ENCODE assay signal across 11 cellular contexts in genomic region chr21:42040411-42041180, GRCh38. TPM values are rescaled to one million over a fixed set of nuclear protein-coding genes. Genes with fewer than 3 reads are reported as not detected.
DNase-seq lines count a peak whose midpoint lies in the region; ATAC-seq, FAIRE-seq and TF ChIP-seq lines count a peak whose summit lies in the region.
"Had no signal": no experiment of that assay in that cellular context is flagged by ENCODE, and none has a peak within 500 bp of the region (broad histone marks: within the 10 kb centered on the region; RNA-seq: fewer than 3 reads in every experiment).

No MANE protein-coding gene starts in this region.

- no peaks in the 10 kb centered on the region for H3K36me3 ChIP-seq in mesendoderm (ENCODE audit: control insufficient read depth, insufficient read depth, low read length)

- H3K4me2 ChIP-seq in A549 (no peak overlapping the region), mesendoderm (ENCODE audit: low read length) (no peak overlapping the region)

- intact Hi-C loops in activated CD4-positive, alpha-beta T cell treated with anti-CD3 and anti-CD28 coated beads for 36 hours (cut with DNase I, micrococcal nuclease): no loop called here

- no peaks in the 10 kb centered on the region for H3K27me3 ChIP-seq in mesendoderm (ENCODE audit: insufficient read depth, low read length, poor library complexity)

- H2BK120ac ChIP-seq in mesendoderm (ENCODE audit: low read depth, low read length): no peak overlapping the region

- POLR2A ChIA-PET in A549 (lab: Yijun Ruan, JAX): no interaction called here
- POLR2A ChIA-PET in activated CD4-positive, alpha-beta T cell treated with anti-CD3 and anti-CD28 coated beads for 36 hours (lab: Charles Lee): interaction anchor here (0.7 kb wide), 1 partner anchor 375 kb away, joined by 3 read pairs; no protein-coding TSS in a partner anchor

- H2BK5ac ChIP-seq in mesendoderm (ENCODE audit: low read length): no peak overlapping the region

- H3K4me3 ChIP-seq in A549 (no peak overlapping the region), mesendoderm (ENCODE audit: low read length) (no peak overlapping the region)

- TF ChIP-seq POLR2A in A549 (IDR thresholded peaks at IDR 0.05; ENCODE audit: low read length): no peak

- no peaks in the 10 kb centered on the region for H3K36me3 Mint-ChIP-seq in chondrocyte (ENCODE audit: low read depth)
- no peaks in the 10 kb centered on the region for H3K36me3 Mint-ChIP-seq in activated CD4-positive, alpha-beta T cell treated with anti-CD3 and anti-CD28 coated beads for 36 hours (ENCODE audit: low read depth)

- H3K56ac ChIP-seq in mesendoderm (ENCODE audit: low read length): no peak overlapping the region

- no peaks in the 10 kb centered on the region for H3K9me3 ChIP-seq in A549

- H3K23ac ChIP-seq in mesendoderm (ENCODE audit: low read length): no peak overlapping the region

- H3K4ac ChIP-seq in mesendoderm (ENCODE audit: low read depth, low read length): no peak overlapping the region

- no peaks in the 10 kb centered on the region for H3K79me1 ChIP-seq in mesendoderm (ENCODE audit: low read length)

- H2AK5ac ChIP-seq in mesendoderm (ENCODE audit: low read length): no peak overlapping the region

- peak overlapping the region; percentile 89 for H3K27ac Mint-ChIP-seq in chondrocyte (ENCODE audit: unreplicated experiment)
- H3K27ac Mint-ChIP-seq in activated CD4-positive, alpha-beta T cell treated with anti-CD3 and anti-CD28 coated beads for 36 hours: no peak overlapping the region

- H4K5ac ChIP-seq in mesendoderm (ENCODE audit: low read length): no peak overlapping the region

- H3K4me1 Mint-ChIP-seq in chondrocyte (ENCODE audit: low read depth): peaks cover 26% of the 10 kb centered on the region
- H3K4me1 Mint-ChIP-seq in activated CD4-positive, alpha-beta T cell treated with anti-CD3 and anti-CD28 coated beads for 36 hours: peaks cover 2% of the 10 kb centered on the region

- peaks cover 5% of the 10 kb centered on the region; the same call in 2 of the 3 replicates for H3K4me1 ChIP-seq in A549
- H3K4me1 ChIP-seq in mesendoderm (ENCODE audit: control insufficient read depth, low read depth, low read length): no peaks in the 10 kb centered on the region

- no peak overlapping the region for H2BK15ac ChIP-seq in mesendoderm (replicated peaks; ENCODE audit: low read depth)

- H3K27me3 Mint-ChIP-seq in chondrocyte (ENCODE audit: low read depth): no peaks in the 10 kb centered on the region
- no peaks in the 10 kb centered on the region for H3K27me3 Mint-ChIP-seq in activated CD4-positive, alpha-beta T cell treated with anti-CD3 and anti-CD28 coated beads for 36 hours

- CTCF ChIA-PET in A549 (lab: Yijun Ruan, JAX): interaction anchor here (0.7 to 2.4 kb wide), 2 partner anchors 67 to 77 kb away, joined by 3 to 6 read pairs; no protein-coding TSS in a partner anchor
- CTCF ChIA-PET in activated CD4-positive, alpha-beta T cell treated with anti-CD3 and anti-CD28 coated beads for 36 hours (lab: Charles Lee): no interaction called here

- no peak for TF ChIP-seq EP300 in A549 (IDR thresholded peaks at IDR 0.05)

- no peak for FAIRE-seq in A549 (lab: Jason Lieb, UNC)

- no peak overlapping the region for H4K8ac ChIP-seq in mesendoderm (ENCODE audit: low read depth, low read length)

- H3K9ac ChIP-seq in mesendoderm (ENCODE audit: low read length): no peak overlapping the region

- WGBS in A549 (ENCODE audit: missing lambda C conversion rate): 46% methylated on average over 18 of the region's 18 CpGs
- WGBS in mesendoderm (ENCODE audit: extremely low coverage, insufficient coverage, low lambda C conversion rate): no CpG with 5 or more reads among the region's 18 CpGs

- TF ChIP-seq RAD21 in A549 (conservative IDR thresholded peaks at IDR 0.05 in 1 of 2, IDR thresholded peaks at IDR 0.05 in 1 of 2): no peak

- no peaks in the 10 kb centered on the region for H3K79me2 ChIP-seq in mesendoderm (ENCODE audit: control insufficient read depth, insufficient read depth, low read length)

- peaks cover 3% of the 10 kb centered on the region for H3K9me3 Mint-ChIP-seq in chondrocyte (ENCODE audit: low read depth)
- no peaks in the 10 kb centered on the region for H3K9me3 Mint-ChIP-seq in activated CD4-positive, alpha-beta T cell treated with anti-CD3 and anti-CD28 coated beads for 36 hours (ENCODE audit: low read depth)
- H3K9me3 Mint-ChIP-seq: CD8-positive, alpha-beta memory T cell had no signal

- H3K27ac ChIP-seq in A549 (peak overlapping the region in 1 of 2 experiments; percentile 34; a peak in 2 of 6 replicates), mesendoderm (ENCODE audit: low read depth, low read length) (no peak overlapping the region)

- H3K18ac ChIP-seq in mesendoderm (ENCODE audit: low read length): no peak overlapping the region

- ATAC-seq in A549 (peak; percentile 64 to 89; a peak in 5 of 6 replicates), HG02885 (IDR thresholded peaks at IDR 0.05; ENCODE audit: poor library complexity, unreplicated experiment) (no peak)
- no peak for ATAC-seq in activated CD4-positive, alpha-beta T cell treated with anti-CD3 and anti-CD28 coated beads for 36 hours

- no peak overlapping the region for H3K4me3 Mint-ChIP-seq in chondrocyte (ENCODE audit: unreplicated experiment)
- H3K4me3 Mint-ChIP-seq in activated CD4-positive, alpha-beta T cell treated with anti-CD3 and anti-CD28 coated beads for 36 hours: no peak overlapping the region
- H3K4me3 Mint-ChIP-seq: CD8-positive, alpha-beta memory T cell had no signal

- DNase-seq in A549 (ENCODE audit: low read depth in 1 of 2, low spot score in 1 of 2) (peak; percentile 57 to 58), LHCN-M2 (ENCODE audit: low read depth) (peak; percentile 99), chondrocyte (ENCODE audit: low spot score) (peak; percentile 51), mesendoderm (peak; percentile 36), NCI-H2081 treated with DMSO at 0.1 percent for 48 hours (lab: John Stamatoyannopoulos, UW) (no peak)
- no peak for DNase-seq in activated T-cell treated with anti-CD3 and anti-CD28 coated beads, Interleukin-2, amount 50 U/mL, for 1 hour
- no peak for DNase-seq in activated CD4-positive, alpha-beta T cell treated with anti-CD3 and anti-CD28 coated beads for 36 hours
- DNase-seq: activated CD4-positive, alpha-beta T cell treated with anti-CD3 and anti-CD28 coated beads for 1 hour; NCI-H1105 treated with DMSO at 0.1 percent for 48 hours had no signal

- TF ChIP-seq CTCF in A549 (IDR thresholded peaks at IDR 0.05): no peak
- no peak for TF ChIP-seq CTCF in chondrocyte (IDR thresholded peaks at IDR 0.05)

TF ChIP-seq in A549, 52 proteins besides CTCF, POLR2A, EP300 and RAD21:
- no peak for TF ChIP-seq ELK1 (IDR thresholded peaks at IDR 0.05; ENCODE audit: low read depth, low read length)
- peak in 1 of 2 experiments; percentile 61; a peak in 1 of 4 replicates for TF ChIP-seq CEBPB (IDR thresholded peaks at IDR 0.05)

RNA-seq across cellular contexts. Expression of gene ZBTB21, which starts 30.4 kb away (rescaled TPM):
- polyA plus RNA-seq in A549 (2011; rRNA removed) (12.4 and 13.1 TPM in 2 replicates), A549 (2017; fragmentation: RNase III; extraction: RNeasy Plus Mini Kit Qiagen cat#74134 plus additional on column Dnase treatment) (5.4 to 5.7 TPM (median 5.4 TPM) in 3 replicates)
- polyA plus RNA-seq in A549 (2012; cell fraction: cytosol; rRNA removed): 2.9 and 3.1 TPM in 2 replicates
- 1.7 and 2.3 TPM in 2 replicates for polyA plus RNA-seq in A549 (2012; cell fraction: nucleus; rRNA removed)
- 24.2 and 30.9 TPM in 2 replicates for polyA minus RNA-seq in A549 (2011; rRNA and poly(A)+ RNA removed)
- total RNA-seq in LHCN-M2 (2014; rRNA removed) (7.4 and 8.3 TPM in 2 replicates), chondrocyte (18.0 to 21.2 TPM (median 18.6 TPM) in 3 replicates)
- 2.4 TPM for polyA plus RNA-seq in LHCN-M2 (2012)
- polyA plus RNA-seq in mesendoderm (2013, experiment 1 of 2): 5.3 TPM
- polyA plus RNA-seq in mesendoderm (2013, experiment 2 of 2): 5.8 TPM
- 10 to 100 TPM; 30.7 to 32.9 TPM for total RNA-seq in activated CD4-positive, alpha-beta T cell treated with anti-CD3 and anti-CD28 coated beads for 36 hours

RNA-seq across cellular contexts. Expression of gene UMODL1, which starts 30.5 kb away (rescaled TPM):
- not detected in 2 replicates for polyA plus RNA-seq in A549 (2011; rRNA removed)
- polyA plus RNA-seq in A549 (2012; cell fraction: cytosol; rRNA removed): not detected in 2 replicates
- polyA plus RNA-seq in A549 (2012; cell fraction: nucleus; rRNA removed): not detected in 2 replicates
- polyA plus RNA-seq in A549 (2017; fragmentation: RNase III; extraction: RNeasy Plus Mini Kit Qiagen cat#74134 plus additional on column Dnase treatment): not detected in 3 replicates
- not detected in 2 replicates for polyA minus RNA-seq in A549 (2011; rRNA and poly(A)+ RNA removed)
- total RNA-seq in LHCN-M2 (2014; rRNA removed): not detected in 2 replicates
- polyA plus RNA-seq in LHCN-M2 (2012): not detected
- total RNA-seq in chondrocyte: 0.29 TPM in 1 of 3 replicates, not detected in the others
- 0.07 TPM for polyA plus RNA-seq in mesendoderm (2013, experiment 1 of 2)
- 0.07 TPM for polyA plus RNA-seq in mesendoderm (2013, experiment 2 of 2)
- total RNA-seq in activated CD4-positive, alpha-beta T cell treated with anti-CD3 and anti-CD28 coated beads for 36 hours: not detected
- polyA plus RNA-seq: CD8-positive, alpha-beta memory T cell had no signal

Comparison
In these comparisons a context has a peak if more than half of its experiments do, and no peak if none do; other contexts are left out.
1. ATAC-seq: peak in A549 (2 of 2); none in activated CD4-positive, alpha-beta T cell treated with anti-CD3 and anti-CD28 coated beads for 36 hours (single experiment) and HG02885 (single experiment).
2. DNase-seq: peak in A549 (2 of 2), LHCN-M2 (single experiment), chondrocyte (single experiment) and mesendoderm (single experiment); none in activated T-cell treated with anti-CD3 and anti-CD28 coated beads, Interleukin-2, amount 50 U/mL, for 1 hour (single experiment), activated CD4-positive, alpha-beta T cell treated with anti-CD3 and anti-CD28 coated beads for 36 hours (single experiment) and NCI-H2081 treated with DMSO at 0.1 percent for 48 hours (single experiment).